9 cellular contexts compared by ENCODE assay signal in the genomic region with DNA sequence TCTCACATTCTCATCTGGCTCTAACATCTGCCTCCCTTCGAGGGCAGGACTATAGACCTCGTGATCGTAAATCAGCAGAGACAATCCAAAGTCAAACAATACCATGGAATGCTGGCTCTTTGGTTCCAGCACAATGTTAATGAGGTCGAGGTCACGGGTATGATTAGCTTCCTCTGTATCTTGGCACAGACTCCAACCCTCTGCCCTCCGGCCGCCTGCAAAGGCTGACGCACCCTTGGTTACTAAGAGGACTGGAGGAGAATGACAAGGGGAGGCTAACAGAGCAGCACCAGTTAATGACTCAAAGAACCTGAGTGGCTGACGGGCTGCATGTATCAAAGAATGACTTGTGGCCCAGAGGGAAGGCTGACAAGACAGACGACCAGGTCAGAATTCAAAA. TPM values are rescaled to one million over a fixed set of nuclear protein-coding genes. Genes with fewer than 3 reads are reported as not detected.
DNase-seq lines count a peak whose midpoint lies in the region; ATAC-seq and TF ChIP-seq lines count a peak whose summit lies in the region.
"Had no signal": no experiment of that assay in that cellular context is flagged by ENCODE, and none has a peak within 500 bp of the region (broad histone marks: within the 10 kb centered on the region; RNA-seq: fewer than 3 reads in every experiment).

No MANE protein-coding gene starts in this region.

- no peak for TF ChIP-seq CTCF in epithelial cell of proximal tubule (conservative IDR thresholded peaks at IDR 0.05; ENCODE audit: low read depth, low read length)

- H3K4me3 ChIP-seq in epithelial cell of proximal tubule (ENCODE audit: low read depth, low read length) (no peak overlapping the region), muscle layer of duodenum (ENCODE audit: low read depth in 1 of 2, low read length in 2 of 2) (peak overlapping the region in 1 of 2 donors; percentile 22)
- H3K4me3 ChIP-seq: SK-N-MC had no signal

- no peaks in the 10 kb centered on the region for H3K9me3 ChIP-seq in muscle layer of duodenum (ENCODE audit: control insufficient read depth in 1 of 2, low read length in 2 of 2)

- no peaks in the 10 kb centered on the region for H3K36me3 ChIP-seq in muscle layer of duodenum (ENCODE audit: control insufficient read depth in 1 of 2, insufficient read depth in 2 of 2, low read length in 2 of 2)

- peak; percentile 91 for DNase-seq in AG20443 (ENCODE audit: low spot score)
- DNase-seq in NCI-H510A (lab: John Stamatoyannopoulos, UW), result peak; percentile 72
- peak; percentile 97 for DNase-seq in epithelial cell of proximal tubule (ENCODE audit: low read depth)
- DNase-seq in GM19238 (ENCODE audit: insufficient read length, low spot score), result no peak
- DNase-seq in SW480 (ENCODE audit: low spot score), result no peak
- no peak for DNase-seq in cortex of kidney (lab: John Stamatoyannopoulos, UW)

- peak overlapping the region; percentile 40 for H3K27ac ChIP-seq in muscle layer of duodenum (ENCODE audit: low read length)
- H3K27ac ChIP-seq: SK-N-MC had no signal

- no peaks in the 10 kb centered on the region for H3K27me3 ChIP-seq in muscle layer of duodenum (ENCODE audit: low read depth, low read length)

- H3K4me1 ChIP-seq in muscle layer of duodenum (ENCODE audit: control insufficient read depth in 1 of 2, insufficient read depth in 2 of 2, low read length in 2 of 2), result peaks cover 21 to 70% of the 10 kb centered on the region in 2 donors

- ATAC-seq in GM18517 (IDR thresholded peaks at IDR 0.05; ENCODE audit: unreplicated experiment), result no peak

RNA-seq across cellular contexts. Expression of gene LHFPL2, which starts 10.1 kb away (rescaled TPM):
- total RNA-seq in epithelial cell of proximal tubule, result 14.4 and 15.3 TPM in 2 replicates

Comparison
In these comparisons a context has a peak if more than half of its experiments do, and no peak if none do; other contexts are left out.
1. DNase-seq: peak in AG20443 (single experiment), NCI-H510A (single experiment) and epithelial cell of proximal tubule (single experiment); none in GM19238 (single experiment), SW480 (single experiment) and cortex of kidney (single experiment).